Comparison of ENCODE assay signal across 1 cellular context in genomic region chr1:3629561-3630160, GRCh38.
TF ChIP-seq lines count a peak whose summit lies in the region.

No MANE protein-coding gene starts in this region.

TF ChIP-seq in WTC11, 78 proteins besides CTCF, POLR2A, EP300 and RAD21:
- TF ChIP-seq ZNF281 (CRISPR knock-in tag; IDR thresholded peaks at IDR 0.05) (no peak), PREB (CRISPR knock-in tag; IDR thresholded peaks at IDR 0.05; ENCODE audit: borderline replicate concordance) (no peak), ATF1 (CRISPR knock-in tag; IDR thresholded peaks at IDR 0.05) (no peak), E2F4 (CRISPR knock-in tag; IDR thresholded peaks at IDR 0.05; ENCODE audit: borderline replicate concordance, low read depth) (no peak), ZNF232 (CRISPR knock-in tag; IDR thresholded peaks at IDR 0.05) (no peak), GABPB1 (CRISPR knock-in tag; IDR thresholded peaks at IDR 0.05) (no peak), SOX15 (CRISPR knock-in tag; IDR thresholded peaks at IDR 0.05) (no peak), CREM (CRISPR knock-in tag; IDR thresholded peaks at IDR 0.05) (no peak)
- TF ChIP-seq, protein P1, sequence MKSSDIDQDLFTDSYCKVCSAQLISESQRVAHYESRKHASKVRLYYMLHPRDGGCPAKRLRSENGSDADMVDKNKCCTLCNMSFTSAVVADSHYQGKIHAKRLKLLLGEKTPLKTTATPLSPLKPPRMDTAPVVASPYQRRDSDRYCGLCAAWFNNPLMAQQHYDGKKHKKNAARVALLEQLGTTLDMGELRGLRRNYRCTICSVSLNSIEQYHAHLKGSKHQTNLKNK (CRISPR knock-in tag; IDR thresholded peaks at IDR 0.05), result no peak
- TF ChIP-seq, protein P2, sequence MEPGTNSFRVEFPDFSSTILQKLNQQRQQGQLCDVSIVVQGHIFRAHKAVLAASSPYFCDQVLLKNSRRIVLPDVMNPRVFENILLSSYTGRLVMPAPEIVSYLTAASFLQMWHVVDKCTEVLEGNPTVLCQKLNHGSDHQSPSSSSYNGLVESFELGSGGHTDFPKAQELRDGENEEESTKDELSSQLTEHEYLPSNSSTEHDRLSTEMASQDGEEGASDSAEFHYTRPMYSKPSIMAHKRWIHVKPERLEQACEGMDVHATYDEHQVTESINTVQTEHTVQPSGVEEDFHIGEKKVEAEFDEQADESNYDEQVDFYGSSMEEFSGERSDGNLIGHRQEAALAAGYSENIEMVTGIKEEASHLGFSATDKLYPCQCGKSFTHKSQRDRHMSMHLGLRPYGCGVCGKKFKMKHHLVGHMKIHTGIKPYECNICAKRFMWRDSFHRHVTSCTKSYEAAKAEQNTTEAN (CRISPR knock-in tag; IDR thresholded peaks at IDR 0.05), result no peak
- TF ChIP-seq, protein P3, sequence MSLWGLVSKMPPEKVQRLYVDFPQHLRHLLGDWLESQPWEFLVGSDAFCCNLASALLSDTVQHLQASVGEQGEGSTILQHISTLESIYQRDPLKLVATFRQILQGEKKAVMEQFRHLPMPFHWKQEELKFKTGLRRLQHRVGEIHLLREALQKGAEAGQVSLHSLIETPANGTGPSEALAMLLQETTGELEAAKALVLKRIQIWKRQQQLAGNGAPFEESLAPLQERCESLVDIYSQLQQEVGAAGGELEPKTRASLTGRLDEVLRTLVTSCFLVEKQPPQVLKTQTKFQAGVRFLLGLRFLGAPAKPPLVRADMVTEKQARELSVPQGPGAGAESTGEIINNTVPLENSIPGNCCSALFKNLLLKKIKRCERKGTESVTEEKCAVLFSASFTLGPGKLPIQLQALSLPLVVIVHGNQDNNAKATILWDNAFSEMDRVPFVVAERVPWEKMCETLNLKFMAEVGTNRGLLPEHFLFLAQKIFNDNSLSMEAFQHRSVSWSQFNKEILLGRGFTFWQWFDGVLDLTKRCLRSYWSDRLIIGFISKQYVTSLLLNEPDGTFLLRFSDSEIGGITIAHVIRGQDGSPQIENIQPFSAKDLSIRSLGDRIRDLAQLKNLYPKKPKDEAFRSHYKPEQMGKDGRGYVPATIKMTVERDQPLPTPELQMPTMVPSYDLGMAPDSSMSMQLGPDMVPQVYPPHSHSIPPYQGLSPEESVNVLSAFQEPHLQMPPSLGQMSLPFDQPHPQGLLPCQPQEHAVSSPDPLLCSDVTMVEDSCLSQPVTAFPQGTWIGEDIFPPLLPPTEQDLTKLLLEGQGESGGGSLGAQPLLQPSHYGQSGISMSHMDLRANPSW (CRISPR knock-in tag; conservative IDR thresholded peaks at IDR 0.05; ENCODE audit: low read depth), result no peak
